ENCODE assay signal across 31 cellular contexts in the genomic region with DNA sequence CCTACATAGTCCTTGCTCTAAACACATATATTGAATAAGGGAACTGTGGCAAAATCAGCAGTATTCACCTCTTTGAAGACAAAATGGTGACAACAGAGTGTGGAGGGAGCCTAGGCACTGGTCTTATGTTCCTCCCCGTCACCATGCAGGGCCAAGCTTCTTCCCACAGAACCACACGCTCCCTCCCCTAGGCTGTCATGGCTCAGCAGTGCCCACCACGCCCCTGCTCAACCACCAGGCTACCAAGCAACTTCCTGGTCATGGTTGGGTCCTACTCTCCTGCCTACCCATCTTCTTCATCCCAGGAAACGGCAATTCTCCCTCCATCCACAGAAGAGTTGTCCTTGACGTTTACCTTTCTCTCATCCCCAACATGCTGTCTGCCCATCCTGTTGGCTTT.
"Had no signal": no experiment of that assay in that cellular context is flagged by ENCODE, and none has a peak within 500 bp of the region (broad histone marks: within the 10 kb centered on the region; RNA-seq: fewer than 3 reads in every experiment).

No MANE protein-coding gene starts in this region.

- H3K9me3 Mint-ChIP-seq: activated B cell treated with CpG ODN at 0.5 μM for 24 hours; activated CD8-positive, alpha-beta T cell treated with anti-CD3 and anti-CD28 coated beads for 36 hours; activated T-helper 1 cell treated with anti-CD3 and anti-CD28 coated beads, Interleukin-12 subunit alpha, Interleukin-12 subunit beta, Interleukin-2, Interleukin-4 antibody, amounts not matched to agents 30 ng/mL and 10 ng/mL and 1 ng/mL, durations not matched to agents 14 hours and 24 hours and 36 hours; mesothelial cell of epicardium; nephron progenitor cell; stimulated activated naive CD8-positive, alpha-beta T cell treated with anti-CD3 and anti-CD28 coated beads, Interleukin-15, Interleukin-2, amounts not matched to agents 100 ng/mL and 50 ng/mL, for 24 hours had no signal

- H3K27me3 Mint-ChIP-seq: activated B cell treated with CpG ODN at 0.5 μM for 24 hours; activated CD8-positive, alpha-beta T cell treated with anti-CD3 and anti-CD28 coated beads for 36 hours; stimulated activated naive CD8-positive, alpha-beta T cell treated with anti-CD3 and anti-CD28 coated beads, Interleukin-15, Interleukin-2, amounts not matched to agents 100 ng/mL and 50 ng/mL, for 24 hours had no signal

- H3K4me1 ChIP-seq: ascending aorta, gastroesophageal sphincter, pancreas, prostate gland, sigmoid colon, upper lobe of left lung had no signal

- H3K27ac Mint-ChIP-seq: activated B cell treated with CpG ODN at 0.5 μM for 24 hours; activated CD8-positive, alpha-beta T cell treated with anti-CD3 and anti-CD28 coated beads for 36 hours; activated naive CD4-positive, alpha-beta T cell treated with anti-CD3 and anti-CD28 coated beads, Interleukin-2, amount 10 ng/mL, durations not matched to agents 7 days and 5 days; activated T-helper 1 cell treated with anti-CD3 and anti-CD28 coated beads, Interleukin-12 subunit alpha, Interleukin-12 subunit beta, Interleukin-2, Interleukin-4 antibody, amounts not matched to agents 30 ng/mL and 10 ng/mL and 1 ng/mL, durations not matched to agents 14 hours and 24 hours and 36 hours; mesothelial cell of epicardium; nephron progenitor cell; stimulated activated effector memory CD8-positive, alpha-beta T cell treated with anti-CD3 and anti-CD28 coated beads, Interleukin-12 subunit alpha, Interleukin-12 subunit beta, amount 100 ng/mL, for 72 hours; stimulated activated naive CD8-positive, alpha-beta T cell treated with anti-CD3 and anti-CD28 coated beads, Interleukin-15, Interleukin-2, amounts not matched to agents 100 ng/mL and 50 ng/mL, for 24 hours had no signal

- ATAC-seq: activated CD8-positive, alpha-beta T cell treated with anti-CD3 and anti-CD28 coated beads for 36 hours; gastroesophageal sphincter; left colon; pancreas; stimulated activated effector memory CD8-positive, alpha-beta T cell treated with anti-CD3 and anti-CD28 coated beads, Interleukin-12 subunit alpha, Interleukin-12 subunit beta, amount 100 ng/mL, for 72 hours had no signal

- H3K27ac ChIP-seq: ascending aorta, brain microvascular endothelial cell, gastroesophageal sphincter, hepatocyte, pancreas, prostate gland, sigmoid colon, upper lobe of left lung, vagina had no signal

- H3K4me3 ChIP-seq: ascending aorta, gastroesophageal sphincter, hepatocyte, pancreas, prostate gland, sigmoid colon, upper lobe of left lung, vagina had no signal

- H3K27me3 ChIP-seq: ascending aorta, brain microvascular endothelial cell, gastroesophageal sphincter, hepatocyte, pancreas, sigmoid colon, upper lobe of left lung, vagina had no signal

- H3K36me3 Mint-ChIP-seq: mesothelial cell of epicardium; stimulated activated effector memory CD8-positive, alpha-beta T cell treated with anti-CD3 and anti-CD28 coated beads, Interleukin-12 subunit alpha, Interleukin-12 subunit beta, amount 100 ng/mL, for 72 hours had no signal

- DNase-seq: activated B cell treated with CpG ODN at 0.5 μM for 24 hours; activated CD4-positive, alpha-beta T cell treated with anti-CD3 and anti-CD28 coated beads, Interleukin-2, amount 50 U/mL, for 1 hour; activated CD8-positive, alpha-beta T cell treated with anti-CD3 and anti-CD28 coated beads for 36 hours; activated gamma-delta T cell; activated naive CD4-positive, alpha-beta T cell treated with anti-CD3 and anti-CD28 coated beads, Interleukin-2, amount 10 ng/mL, durations not matched to agents 7 days and 5 days; activated naive CD8-positive, alpha-beta T cell treated with anti-CD3 and anti-CD28 coated beads, Interleukin-2, amount 10 ng/mL, durations not matched to agents 7 days and 5 days; activated T-cell treated with anti-CD3 and anti-CD28 coated beads for 4 hours; brain microvascular endothelial cell; caudate nucleus; dermis blood vessel endothelial cell; effector CD4-positive, alpha-beta T cell; left colon; mammary epithelial cell; naive B cell; nephron progenitor cell; pancreas; retina; sigmoid colon; small intestine; stimulated activated CD4-positive, alpha-beta T cell treated with anti-CD3 and anti-CD28 coated beads, Interleukin-4, amount 100 ng/mL, for 24 hours; substantia nigra had no signal

- H3K4me3 Mint-ChIP-seq: activated B cell treated with CpG ODN at 0.5 μM for 24 hours; activated CD8-positive, alpha-beta T cell treated with anti-CD3 and anti-CD28 coated beads for 36 hours; activated naive CD4-positive, alpha-beta T cell treated with anti-CD3 and anti-CD28 coated beads, Interleukin-2, amount 10 ng/mL, durations not matched to agents 7 days and 5 days; activated naive CD8-positive, alpha-beta T cell treated with anti-CD3 and anti-CD28 coated beads, Interleukin-2, amount 10 ng/mL, durations not matched to agents 7 days and 5 days; activated T-helper 1 cell treated with anti-CD3 and anti-CD28 coated beads, Interleukin-12 subunit alpha, Interleukin-12 subunit beta, Interleukin-2, Interleukin-4 antibody, amounts not matched to agents 30 ng/mL and 10 ng/mL and 1 ng/mL, durations not matched to agents 14 hours and 24 hours and 36 hours; mesothelial cell of epicardium; naive B cell; nephron progenitor cell; stimulated activated effector memory CD8-positive, alpha-beta T cell treated with anti-CD3 and anti-CD28 coated beads, Interleukin-12 subunit alpha, Interleukin-12 subunit beta, amount 100 ng/mL, for 72 hours; stimulated activated naive CD8-positive, alpha-beta T cell treated with anti-CD3 and anti-CD28 coated beads, Interleukin-15, Interleukin-2, amounts not matched to agents 100 ng/mL and 50 ng/mL, for 24 hours had no signal

- H3K4me1 Mint-ChIP-seq: activated B cell treated with CpG ODN at 0.5 μM for 24 hours, naive B cell had no signal
